9 cellular contexts compared by ENCODE assay signal in genomic region chr17:81043725-81044427, GRCh38. TPM values are rescaled to one million over a fixed set of nuclear protein-coding genes. Genes with fewer than 3 reads are reported as not detected.
A peak's percentile ranks its signal among the peaks of the same experiment; 100 is the strongest.
DNase-seq lines count a peak whose midpoint lies in the region; ATAC-seq and TF ChIP-seq lines count a peak whose summit lies in the region.
"Had no signal": no experiment of that assay in that cellular context is flagged by ENCODE, and none has a peak within 500 bp of the region (broad histone marks: within the 10 kb centered on the region; RNA-seq: fewer than 3 reads in every experiment).

No MANE protein-coding gene starts in this region.

- H3K9me3 ChIP-seq in A673 (ENCODE audit: low read depth, low read length, poor library complexity, severe bottlenecking) = no peaks in the 10 kb centered on the region
- no peaks in the 10 kb centered on the region for H3K9me3 ChIP-seq in esophagus squamous epithelium
- no peaks in the 10 kb centered on the region for H3K9me3 ChIP-seq in colonic mucosa

- TF ChIP-seq POLR2A in esophagus squamous epithelium (IDR thresholded peaks at IDR 0.05) = peak in 1 of 4 donors; percentile 32

- H3K36me3 ChIP-seq in A673 (ENCODE audit: insufficient read depth, low read length, poor library complexity, severe bottlenecking) (no peaks in the 10 kb centered on the region), esophagus squamous epithelium (peaks cover 0 to 32% (median 0%) of the 10 kb centered on the region in 3 donors), colonic mucosa (no peaks in the 10 kb centered on the region)

- BruUV-seq in A673 (replicated peaks; lab: Mats Ljungman, UMichigan) = no TSS peak

- H3K27ac Mint-ChIP-seq in neural crest cell (ENCODE audit: unreplicated experiment) = peak overlapping the region; percentile 81

- no peaks in the 10 kb centered on the region for H3K27me3 ChIP-seq in A673 (replicated peaks; ENCODE audit: insufficient read depth, low read depth, low read length, poor library complexity)
- H3K27me3 ChIP-seq in esophagus squamous epithelium = no peaks in the 10 kb centered on the region
- H3K27me3 ChIP-seq in colonic mucosa = no peaks in the 10 kb centered on the region

- CTCF ChIA-PET in A673 (lab: Charles Lee) (no interaction called here), RWPE1 (lab: Yijun Ruan, JAX) (interaction anchor here (0.6 to 2.2 kb wide), 2 partner anchors 54 to 319 kb away, joined by 3 to 12 read pairs; no protein-coding TSS in a partner anchor)

- H3K9ac ChIP-seq in colonic mucosa (ENCODE audit: low read depth in 2 of 2, low read length in 2 of 2) = no peak overlapping the region

- ATAC-seq in HG02981 (IDR thresholded peaks at IDR 0.05; ENCODE audit: unreplicated experiment) (no peak), HG03342 (IDR thresholded peaks at IDR 0.05; ENCODE audit: unreplicated experiment) (no peak)

- H3K4me3 ChIP-seq in A673 (ENCODE audit: low read depth, low read length, poor library complexity, severe bottlenecking) (no peak overlapping the region), esophagus squamous epithelium (peak overlapping the region in 3 of 4 donors; percentile 3 to 16 (median 8)), colonic mucosa (no peak overlapping the region)

- DNase-seq in A673 (ENCODE audit: low spot score) (peak; percentile 43), RWPE1 (ENCODE audit: low spot score) (peak; percentile 92), esophagus squamous epithelium (lab: John Stamatoyannopoulos, UW) (no peak), neural crest cell (ENCODE audit: low read depth, low spot score) (no peak), cortex of kidney (lab: John Stamatoyannopoulos, UW) (no peak), colonic mucosa (no peak)
- DNase-seq: stimulated activated CD4-positive, alpha-beta T cell treated with anti-CD3 and anti-CD28 coated beads, Interleukin-2, amount 100 ng/mL, for 48 hours had no signal

- no peaks in the 10 kb centered on the region for H3K27me3 Mint-ChIP-seq in neural crest cell (ENCODE audit: low read depth)

- POLR2A ChIA-PET in A673 (lab: Charles Lee; ENCODE audit: low non-redundant PET) (no interaction called here), RWPE1 (lab: Yijun Ruan, JAX; ENCODE audit: low non-redundant PET) (interaction anchor here (0.6 to 0.9 kb wide), 2 partner anchors 14 to 51 kb away, joined by 3 to 6 read pairs; no protein-coding TSS in a partner anchor)

- peaks cover 35% of the 10 kb centered on the region for H3K4me1 ChIP-seq in A673 (ENCODE audit: insufficient read depth, low read length, poor library complexity, severe bottlenecking)
- peaks cover 64 to 100% (median 76%) of the 10 kb centered on the region in 3 donors for H3K4me1 ChIP-seq in esophagus squamous epithelium
- H3K4me1 ChIP-seq in colonic mucosa = peaks cover 16% of the 10 kb centered on the region

- intact Hi-C loops in A673 (cut with micrococcal nuclease; ENCODE audit: unreplicated experiment) = no loop called here
- intact Hi-C loops in esophagus squamous epithelium (cut with DNase I) = no loop called here
- intact Hi-C loops in colonic mucosa (cut with DNase I) = no loop called here

- peak overlapping the region; percentile 42 for H3K27ac ChIP-seq in A673 (ENCODE audit: low read depth, low read length, poor library complexity, severe bottlenecking)
- H3K27ac ChIP-seq in RWPE1 = peak overlapping the region; percentile 98
- peak overlapping the region; percentile 66 to 89 (median 86) for H3K27ac ChIP-seq in esophagus squamous epithelium
- no peak overlapping the region for H3K27ac ChIP-seq in colonic mucosa

- H3K4me1 Mint-ChIP-seq in neural crest cell = peaks cover 36% of the 10 kb centered on the region

- H3K4me3 Mint-ChIP-seq in neural crest cell = no peak overlapping the region

- 28 to 47% methylated on average over 5 to 10 of the region's 38 CpGs for WGBS in esophagus squamous epithelium, 2 donors

- no peaks in the 10 kb centered on the region for H3K36me3 Mint-ChIP-seq in neural crest cell (ENCODE audit: low read depth)

- TF ChIP-seq CTCF in A673 (conservative IDR thresholded peaks at IDR 0.05; ENCODE audit: low read depth, low read length) (no peak), RWPE1 (conservative IDR thresholded peaks at IDR 0.05; ENCODE audit: low read depth) (no peak), esophagus squamous epithelium (IDR thresholded peaks at IDR 0.05) (no peak), neural crest cell (conservative IDR thresholded peaks at IDR 0.05) (no peak), colonic mucosa (IDR thresholded peaks at IDR 0.05) (no peak)

- H3K9me3 Mint-ChIP-seq in neural crest cell = no peaks in the 10 kb centered on the region

RNA-seq across cellular contexts. Expression of gene BAIAP2, which starts 8.9 kb away (rescaled TPM):
- total RNA-seq in A673 (2021) (51.6 and 54.9 TPM in 2 replicates), esophagus squamous epithelium (100 to 1,000 TPM in 3 of 4 donors, 10 to 100 TPM in 1; 87.8 to 175 (median 105) TPM), neural crest cell (47.5 and 53.6 TPM in 2 replicates), colonic mucosa (10 to 100 TPM; 14.7 to 22.7 TPM)

RNA-seq across cellular contexts. Expression of gene CHMP6, which starts 52.2 kb away (rescaled TPM):
- total RNA-seq in A673 (2021) = 18.7 and 21.3 TPM in 2 replicates
- total RNA-seq in esophagus squamous epithelium = 10 to 100 TPM; 16.7 to 23.8 (median 22.1) TPM
- 32.7 and 33.2 TPM in 2 replicates for total RNA-seq in neural crest cell
- 10 to 100 TPM; 29.1 to 43.5 TPM for total RNA-seq in colonic mucosa

Comparison
In these comparisons a context has a peak if more than half of its experiments do, and no peak if none do; other contexts are left out.
1. DNase-seq: peak in A673 (single experiment) and RWPE1 (single experiment); none in esophagus squamous epithelium (single experiment), neural crest cell (single experiment), cortex of kidney (single experiment) and colonic mucosa (single experiment).
2. H3K4me3 ChIP-seq: peak in esophagus squamous epithelium (3 of 4); none in A673 (single experiment) and colonic mucosa (single experiment).